In genomic region chrX:29661290-29661689, GRCh38 we compare ENCODE assay signal across 16 cellular contexts.
DNase-seq lines count a peak whose midpoint lies in the region; FAIRE-seq and TF ChIP-seq lines count a peak whose summit lies in the region.
"Had no signal": no experiment of that assay in that cellular context is flagged by ENCODE, and none has a peak within 500 bp of the region (broad histone marks: within the 10 kb centered on the region; RNA-seq: fewer than 3 reads in every experiment).

No MANE protein-coding gene starts in this region.

- H3K79me2 ChIP-seq in MM.1S (ENCODE audit: low read length): no peaks in the 10 kb centered on the region

- no peaks in the 10 kb centered on the region for H3K27me3 Mint-ChIP-seq in HFFc6 (ENCODE audit: insufficient read depth)
- H3K27me3 Mint-ChIP-seq: activated naive CD8-positive, alpha-beta T cell treated with anti-CD3 and anti-CD28 coated beads for 36 hours; CD4-positive, CD25-positive, alpha-beta regulatory T cell; T-helper 17 cell had no signal

- H2AFZ ChIP-seq in MM.1S (ENCODE audit: low read length): no peak overlapping the region

- no peaks in the 10 kb centered on the region for H3K9me3 ChIP-seq in SJSA1 (replicated peaks)
- H3K9me3 ChIP-seq in MM.1S (replicated peaks; ENCODE audit: insufficient read depth, low read length): no peaks in the 10 kb centered on the region

- H3K4me1 ChIP-seq in SJSA1 (replicated peaks) (peaks cover 40% of the 10 kb centered on the region), MM.1S (ENCODE audit: low read length) (no peaks in the 10 kb centered on the region)

- H3K27ac ChIP-seq in SJSA1 (peak overlapping the region; percentile 97), MM.1S (ENCODE audit: low read length) (no peak overlapping the region)

- H3F3A ChIP-seq in MM.1S (ENCODE audit: insufficient read depth, low read length): no peaks in the 10 kb centered on the region

- no peak overlapping the region for H3K9ac ChIP-seq in MM.1S (ENCODE audit: low read length)

- H3K27ac Mint-ChIP-seq in HFFc6: peak overlapping the region; percentile 95
- H3K27ac Mint-ChIP-seq: activated naive CD8-positive, alpha-beta T cell treated with anti-CD3 and anti-CD28 coated beads for 36 hours; CD4-positive, CD25-positive, alpha-beta regulatory T cell; T-helper 17 cell had no signal

- no peak overlapping the region for H3K4me3 ChIP-seq in SJSA1
- H3K4me3 ChIP-seq in epithelial cell of esophagus (ENCODE audit: low read length): no peak overlapping the region
- no peak overlapping the region for H3K4me3 ChIP-seq in MM.1S (ENCODE audit: low read length)

- DNase-seq in HFFc6 (peak; percentile 1), SJSA1 (ENCODE audit: low read depth in 1 of 2, low spot score in 2 of 2) (peak in 1 of 2 experiments; percentile 23), epithelial cell of esophagus (ENCODE audit: low read depth) (peak; percentile 0), non-pigmented ciliary epithelial cell (ENCODE audit: low read depth) (peak; percentile 45), posterior vena cava (ENCODE audit: low spot score) (no peak), cardiac septum (ENCODE audit: low spot score) (no peak), urothelium cell line (ENCODE audit: low spot score) (no peak), MM.1S (no peak)
- DNase-seq: activated naive CD8-positive, alpha-beta T cell treated with anti-CD3 and anti-CD28 coated beads for 36 hours; activated T-cell treated with anti-CD3 and anti-CD28 coated beads for 4 hours; CD4-positive, CD25-positive, alpha-beta regulatory T cell; cortex of kidney; GDM1; NCI-H146; NCI-H510A; T-helper 17 cell had no signal

- no peak for FAIRE-seq in urothelium cell line (lab: Jason Lieb, UNC)

- H3K27me3 ChIP-seq in SJSA1 (replicated peaks) (no peaks in the 10 kb centered on the region), MM.1S (replicated peaks; ENCODE audit: insufficient read depth, low read length) (no peaks in the 10 kb centered on the region)

- no peak for TF ChIP-seq CTCF in HFFc6 (IDR thresholded peaks at IDR 0.05)
- no peak for TF ChIP-seq CTCF in epithelial cell of esophagus (IDR thresholded peaks at IDR 0.05; ENCODE audit: insufficient read depth, low read depth, low read length, missing control alignments)
- no peak for TF ChIP-seq CTCF in MM.1S (IDR thresholded peaks at IDR 0.05; ENCODE audit: low read length)

- no peaks in the 10 kb centered on the region for H3K36me3 ChIP-seq in SJSA1
- no peaks in the 10 kb centered on the region for H3K36me3 ChIP-seq in MM.1S (replicated peaks; ENCODE audit: insufficient read depth, low read length)

- H3K4me2 ChIP-seq in MM.1S (ENCODE audit: low read depth, low read length): no peak overlapping the region

- no peaks in the 10 kb centered on the region for H3K36me3 Mint-ChIP-seq in HFFc6 (ENCODE audit: low read depth)
- H3K36me3 Mint-ChIP-seq: activated naive CD8-positive, alpha-beta T cell treated with anti-CD3 and anti-CD28 coated beads for 36 hours; CD4-positive, CD25-positive, alpha-beta regulatory T cell had no signal

- H3K4me3 Mint-ChIP-seq in HFFc6: peak overlapping the region; percentile 67
- H3K4me3 Mint-ChIP-seq: activated naive CD8-positive, alpha-beta T cell treated with anti-CD3 and anti-CD28 coated beads for 36 hours; CD4-positive, CD25-positive, alpha-beta regulatory T cell; T-helper 17 cell had no signal

- peaks cover 53% of the 10 kb centered on the region for H3K4me1 Mint-ChIP-seq in HFFc6 (ENCODE audit: low read depth)
- H3K4me1 Mint-ChIP-seq: activated naive CD8-positive, alpha-beta T cell treated with anti-CD3 and anti-CD28 coated beads for 36 hours; CD4-positive, CD25-positive, alpha-beta regulatory T cell; T-helper 17 cell had no signal

- no peaks in the 10 kb centered on the region for H3K9me3 Mint-ChIP-seq in HFFc6
- H3K9me3 Mint-ChIP-seq: activated naive CD8-positive, alpha-beta T cell treated with anti-CD3 and anti-CD28 coated beads for 36 hours had no signal

- intact Hi-C loops in posterior vena cava (cut with DNase I): no loop called here
- intact Hi-C loops in cardiac septum (cut with DNase I): no loop called here

- no peaks in the 10 kb centered on the region for H4K20me1 ChIP-seq in MM.1S (ENCODE audit: insufficient read depth, low read length)

- no peaks in the 10 kb centered on the region for H3K9me2 ChIP-seq in MM.1S (replicated peaks; ENCODE audit: insufficient read depth, low read length)

Comparison
In these comparisons a context has a peak if more than half of its experiments do, and no peak if none do; other contexts are left out.
1. DNase-seq: peak in HFFc6 (single experiment), epithelial cell of esophagus (single experiment) and non-pigmented ciliary epithelial cell (single experiment); none in posterior vena cava (single experiment), cardiac septum (single experiment), urothelium cell line (single experiment) and MM.1S (single experiment).